Comparison of ENCODE assay signal across 8 cellular contexts in genomic region chr1:151993084-151993733, GRCh38. TPM values are rescaled to one million over a fixed set of nuclear protein-coding genes. Genes with fewer than 3 reads are reported as not detected.
DNase-seq lines count a peak whose midpoint lies in the region; ATAC-seq and TF ChIP-seq lines count a peak whose summit lies in the region.

No MANE protein-coding gene starts in this region.

- peak overlapping the region; percentile 94 for H3K4me3 Mint-ChIP-seq in CD4-positive, alpha-beta T cell

- H3K36me3 ChIP-seq in MM.1S (replicated peaks; ENCODE audit: insufficient read depth, low read length) (no peaks in the 10 kb centered on the region), fibroblast of lung (ENCODE audit: control insufficient read depth, insufficient read depth, low read length) (no peaks in the 10 kb centered on the region), ovary (no peaks in the 10 kb centered on the region)

- peak overlapping the region; percentile 96 for H3K4me2 ChIP-seq in MM.1S (ENCODE audit: low read depth, low read length)
- H3K4me2 ChIP-seq in fibroblast of lung (ENCODE audit: extremely low read depth, insufficient read depth, low read length): peak overlapping the region; percentile 82

- peak in 8 of 10 experiments; percentile 15 to 55 (median 24) for DNase-seq in CD4-positive, alpha-beta T cell
- DNase-seq in MM.1S (no peak), fibroblast of lung (ENCODE audit: low read depth in 2 of 2) (peak in 1 of 2 donors; percentile 42), ovary (peak; percentile 34 to 59 (median 47)), NCI-H1436 (lab: John Stamatoyannopoulos, UW) (no peak), posterior cingulate gyrus (no peak)
- peak; percentile 71 for DNase-seq in activated CD8-positive, alpha-beta memory T cell treated with anti-CD3 and anti-CD28 coated beads, Interleukin-2, amount 50 U/mL, for 48 hours

- POLR2A ChIA-PET in CD4-positive, alpha-beta T cell (lab: Charles Lee): interaction anchor here (1.0 to 1.6 kb wide), 7 partner anchors 8 to 96 kb away, joined by 3 to 7 read pairs (median 4); no protein-coding TSS in a partner anchor

- H3K79me2 ChIP-seq in MM.1S (ENCODE audit: low read length) (no peaks in the 10 kb centered on the region), fibroblast of lung (ENCODE audit: control insufficient read depth, insufficient read depth, low read length) (peaks cover 51% of the 10 kb centered on the region)

- no peak for TF ChIP-seq CTCF in CD4-positive, alpha-beta T cell (IDR thresholded peaks at IDR 0.05)
- TF ChIP-seq CTCF in MM.1S (IDR thresholded peaks at IDR 0.05; ENCODE audit: low read length) (no peak), fibroblast of lung (conservative IDR thresholded peaks at IDR 0.05 in 1 of 2, IDR thresholded peaks at IDR 0.05 in 1 of 2; ENCODE audit: low read depth in 1 of 2, low read length in 2 of 2) (no peak), ovary (IDR thresholded peaks at IDR 0.05) (no peak)

- WGBS in ovary, 3 donors: 0 to 2% (median 1%) methylated on average over 43 to 50 of the region's 50 CpGs

- no peaks in the 10 kb centered on the region for H3K9me3 ChIP-seq in CD4-positive, alpha-beta T cell (ENCODE audit: control insufficient read depth, low read length)
- no peaks in the 10 kb centered on the region for H3K9me3 ChIP-seq in MM.1S (replicated peaks; ENCODE audit: insufficient read depth, low read length)
- H3K9me3 ChIP-seq in fibroblast of lung (ENCODE audit: control insufficient read depth, insufficient read depth, low read depth, low read length): no peaks in the 10 kb centered on the region
- no peaks in the 10 kb centered on the region for H3K9me3 ChIP-seq in ovary

- H3K9ac ChIP-seq in MM.1S (ENCODE audit: low read length) (peak overlapping the region; percentile 40; the same call in 1 of the 2 replicates), fibroblast of lung (ENCODE audit: insufficient read depth, low read length) (peak overlapping the region; percentile 92)

- H3K4me1 ChIP-seq in MM.1S (ENCODE audit: low read length) (no peaks in the 10 kb centered on the region), fibroblast of lung (ENCODE audit: control insufficient read depth, extremely low read depth, insufficient read depth, low read length) (peaks cover 32% of the 10 kb centered on the region), ovary (ENCODE audit: insufficient read depth) (peaks cover 23% of the 10 kb centered on the region)

- H3K4me1 Mint-ChIP-seq in CD4-positive, alpha-beta T cell (ENCODE audit: low read depth): peaks cover 65% of the 10 kb centered on the region

- ATAC-seq in CD4-positive, alpha-beta T cell (ENCODE audit: poor library complexity): peak; percentile 33
- no peak for ATAC-seq in HG03039 (IDR thresholded peaks at IDR 0.05; ENCODE audit: unreplicated experiment)

- no peak for TF ChIP-seq EP300 in ovary (IDR thresholded peaks at IDR 0.05)

- H3K27ac Mint-ChIP-seq in CD4-positive, alpha-beta T cell: peak overlapping the region; percentile 91

- peaks cover 32% of the 10 kb centered on the region for H3K36me3 Mint-ChIP-seq in CD4-positive, alpha-beta T cell (ENCODE audit: low read depth)

- H3K27me3 Mint-ChIP-seq in CD4-positive, alpha-beta T cell: no peaks in the 10 kb centered on the region

- CTCF ChIA-PET in CD4-positive, alpha-beta T cell (lab: Charles Lee): no interaction called here

- no peaks in the 10 kb centered on the region for H3K27me3 ChIP-seq in CD4-positive, alpha-beta T cell (ENCODE audit: control insufficient read depth, insufficient read depth, low read length)
- H3K27me3 ChIP-seq in MM.1S (replicated peaks; ENCODE audit: insufficient read depth, low read length) (no peaks in the 10 kb centered on the region; the same call in 1 of the 2 replicates), fibroblast of lung (ENCODE audit: control insufficient read depth, insufficient read depth, low read length) (no peaks in the 10 kb centered on the region), ovary (no peaks in the 10 kb centered on the region)

- intact Hi-C loops in CD4-positive, alpha-beta T cell (cut with DNase I, micrococcal nuclease): loop anchor here (1.0 to 10.0 kb wide), 7 partner anchors 25 to 548 kb away; partner anchors contain the start of gene MRPL9 (in 1 of the 2)
- intact Hi-C loops in ovary (cut with DNase I): loop anchor here in 2 of 4 donors (5.0 kb wide), 1 partner anchor 56 kb away; no protein-coding TSS in a partner anchor
- intact Hi-C loops in posterior cingulate gyrus (cut with DNase I): no loop called here

- H2AFZ ChIP-seq in MM.1S (ENCODE audit: low read length): peak overlapping the region; percentile 91
- H2AFZ ChIP-seq in fibroblast of lung (ENCODE audit: low read length): no peak overlapping the region

- TF ChIP-seq POLR2A in ovary (IDR thresholded peaks at IDR 0.05): no peak

- H3K4me3 ChIP-seq in MM.1S (ENCODE audit: low read length): peak overlapping the region; percentile 60
- H3K4me3 ChIP-seq in fibroblast of lung (replicated peaks in 1 of 4; ENCODE audit: control extremely low read depth in 1 of 4, insufficient read depth in 1 of 4, low read depth in 3 of 4, low read length in 4 of 4): peak overlapping the region; percentile 66 to 93 (median 84)
- H3K4me3 ChIP-seq in ovary: peak overlapping the region; percentile 61

- peak overlapping the region; percentile 82 for H3K27ac ChIP-seq in CD4-positive, alpha-beta T cell (ENCODE audit: low read depth, low read length)
- H3K27ac ChIP-seq in MM.1S (ENCODE audit: low read length): no peak overlapping the region
- H3K27ac ChIP-seq in fibroblast of lung (ENCODE audit: insufficient read depth, low read length): peak overlapping the region; percentile 98
- peak overlapping the region; percentile 30 to 87 for H3K27ac ChIP-seq in ovary

- peaks cover 4% of the 10 kb centered on the region; the same call in 1 of the 2 replicates for H3F3A ChIP-seq in MM.1S (ENCODE audit: insufficient read depth, low read length)

- H3K9me2 ChIP-seq in MM.1S (replicated peaks; ENCODE audit: insufficient read depth, low read length): no peaks in the 10 kb centered on the region

- no peaks in the 10 kb centered on the region for H3K9me3 Mint-ChIP-seq in CD4-positive, alpha-beta T cell

- H4K20me1 ChIP-seq in MM.1S (ENCODE audit: insufficient read depth, low read length) (no peaks in the 10 kb centered on the region), fibroblast of lung (ENCODE audit: control insufficient read depth, extremely low read depth, insufficient read depth, low read length) (no peaks in the 10 kb centered on the region)

RNA-seq across cellular contexts. Expression of gene S100A10, which starts 0.5 kb away (rescaled TPM):
- 100 to 1,000 TPM; 189 to 204 TPM for total RNA-seq in CD4-positive, alpha-beta T cell
- total RNA-seq in fibroblast of lung: 136 and 141 TPM in 2 replicates
- polyA plus RNA-seq in fibroblast of lung: 599 and 750 TPM in 2 replicates
- 1,283 and 1,489 TPM in 2 replicates for polyA plus RNA-seq in fibroblast of lung (2012)
- polyA minus RNA-seq in fibroblast of lung (ENCODE audit: low replicate concordance): 47.8 and 52.6 TPM in 2 replicates
- 100 to 1,000 TPM in 5 of 7 donors, 10 to 100 TPM in 2; 38.6 to 327 (median 213) TPM for total RNA-seq in ovary
- 100 to 1,000 TPM; 175 to 642 TPM for polyA plus RNA-seq in ovary

RNA-seq across cellular contexts. Expression of gene S100A11, which starts 43.6 kb away (rescaled TPM):
- 10 to 100 TPM; 23.6 to 24.1 TPM for total RNA-seq in CD4-positive, alpha-beta T cell
- total RNA-seq in fibroblast of lung (21.3 and 55.8 TPM in 2 replicates), ovary (100 to 1,000 TPM in 3 of 7 donors, 10 to 100 TPM in 4; 60.2 to 189 (median 85.8) TPM)
- polyA plus RNA-seq in fibroblast of lung (1,144 and 1,638 TPM in 2 replicates), ovary (100 to 1,000 TPM; 158 to 449 TPM)
- 1,472 and 1,736 TPM in 2 replicates for polyA plus RNA-seq in fibroblast of lung (2012)
- 1,039 and 1,175 TPM in 2 replicates for polyA minus RNA-seq in fibroblast of lung (ENCODE audit: low replicate concordance)

Comparison
In these comparisons a context has a peak if more than half of its experiments do, and no peak if none do; other contexts are left out.
1. DNase-seq: peak in CD4-positive, alpha-beta T cell (8 of 10), activated CD8-positive, alpha-beta memory T cell treated with anti-CD3 and anti-CD28 coated beads, Interleukin-2, amount 50 U/mL, for 48 hours (single experiment) and ovary (5 of 5); none in MM.1S (single experiment), NCI-H1436 (single experiment) and posterior cingulate gyrus (0 of 10).
2. Peak in every context shown above with its lines, with median percentiles within 50 percentile points of each other: H3K4me3 ChIP-seq.